8 cellular contexts compared by ENCODE assay signal in genomic region chr16:3171855-3172593, GRCh38. TPM values are rescaled to one million over a fixed set of nuclear protein-coding genes. Genes with fewer than 3 reads are reported as not detected.
DNase-seq lines count a peak whose midpoint lies in the region; ATAC-seq and TF ChIP-seq lines count a peak whose summit lies in the region.

No MANE protein-coding gene starts in this region.

- peak overlapping the region; percentile 28 for H3K4me3 ChIP-seq in GM12865 (ENCODE audit: low read depth, low read length)
- H3K4me3 ChIP-seq in NB4 (ENCODE audit: low read depth, low read length), result no peak overlapping the region

- DNase-seq in GM12865 (ENCODE audit: low read depth) (peak; percentile 86), NB4 (ENCODE audit: low read depth) (peak; percentile 54), neural crest cell (ENCODE audit: low read depth, low spot score) (no peak), osteocyte (ENCODE audit: extremely low spot score, unreplicated experiment) (no peak), medulla oblongata (ENCODE audit: extremely low spot score) (no peak), NCI-H526 treated with DMSO at 0.1 percent for 48 hours (lab: John Stamatoyannopoulos, UW) (no peak)
- DNase-seq in activated naive CD8-positive, alpha-beta T cell treated with anti-CD3 and anti-CD28 coated beads, Interleukin-2, amount 10 ng/mL, durations not matched to agents 7 days and 5 days, result peak; percentile 60

- peak; percentile 27 for ATAC-seq in activated naive CD8-positive, alpha-beta T cell treated with anti-CD3 and anti-CD28 coated beads, Interleukin-2, amount 10 ng/mL, durations not matched to agents 7 days and 5 days (ENCODE audit: low read depth)
- ATAC-seq in GM21737 (IDR thresholded peaks at IDR 0.05; ENCODE audit: unreplicated experiment), result no peak

- no peaks in the 10 kb centered on the region for H3K36me3 Mint-ChIP-seq in activated naive CD8-positive, alpha-beta T cell treated with anti-CD3 and anti-CD28 coated beads, Interleukin-2, amount 10 ng/mL, durations not matched to agents 7 days and 5 days
- no peaks in the 10 kb centered on the region for H3K36me3 Mint-ChIP-seq in neural crest cell (ENCODE audit: low read depth)
- no peaks in the 10 kb centered on the region for H3K36me3 Mint-ChIP-seq in osteocyte (ENCODE audit: unreplicated experiment)

- no peak for TF ChIP-seq POLR2A in NB4 (IDR thresholded peaks at IDR 0.05; ENCODE audit: extremely low read depth, insufficient read length)

- POLR2A ChIA-PET in activated naive CD8-positive, alpha-beta T cell treated with anti-CD3 and anti-CD28 coated beads, Interleukin-2, amount 10 ng/mL, durations not matched to agents 7 days and 5 days (lab: Charles Lee), result interaction anchor here (0.6 to 2.3 kb wide), 7 partner anchors 9 to 334 kb away, joined by 4 to 7 read pairs (median 5); partner anchors contain the start of genes OR1F1, ZNF174, ZNF213 and ZSCAN32

- peaks cover 80% of the 10 kb centered on the region for H3K27me3 Mint-ChIP-seq in activated naive CD8-positive, alpha-beta T cell treated with anti-CD3 and anti-CD28 coated beads, Interleukin-2, amount 10 ng/mL, durations not matched to agents 7 days and 5 days
- peaks cover 94% of the 10 kb centered on the region for H3K27me3 Mint-ChIP-seq in neural crest cell (ENCODE audit: low read depth)
- H3K27me3 Mint-ChIP-seq in osteocyte (ENCODE audit: unreplicated experiment), result peaks cover 36% of the 10 kb centered on the region

- peak overlapping the region; percentile 78 for H3K4me3 Mint-ChIP-seq in activated naive CD8-positive, alpha-beta T cell treated with anti-CD3 and anti-CD28 coated beads, Interleukin-2, amount 10 ng/mL, durations not matched to agents 7 days and 5 days
- H3K4me3 Mint-ChIP-seq in neural crest cell (peak overlapping the region; percentile 76), osteocyte (ENCODE audit: unreplicated experiment) (no peak overlapping the region)

- peaks cover 34% of the 10 kb centered on the region for H3K4me1 Mint-ChIP-seq in activated naive CD8-positive, alpha-beta T cell treated with anti-CD3 and anti-CD28 coated beads, Interleukin-2, amount 10 ng/mL, durations not matched to agents 7 days and 5 days
- H3K4me1 Mint-ChIP-seq in neural crest cell, result peaks cover 22% of the 10 kb centered on the region
- peaks cover 23% of the 10 kb centered on the region for H3K4me1 Mint-ChIP-seq in osteocyte (ENCODE audit: unreplicated experiment)

- no peaks in the 10 kb centered on the region for H3K9me3 Mint-ChIP-seq in activated naive CD8-positive, alpha-beta T cell treated with anti-CD3 and anti-CD28 coated beads, Interleukin-2, amount 10 ng/mL, durations not matched to agents 7 days and 5 days
- no peaks in the 10 kb centered on the region for H3K9me3 Mint-ChIP-seq in neural crest cell
- no peaks in the 10 kb centered on the region for H3K9me3 Mint-ChIP-seq in osteocyte (ENCODE audit: unreplicated experiment)

- peak overlapping the region; percentile 45 for H3K27ac Mint-ChIP-seq in activated naive CD8-positive, alpha-beta T cell treated with anti-CD3 and anti-CD28 coated beads, Interleukin-2, amount 10 ng/mL, durations not matched to agents 7 days and 5 days
- H3K27ac Mint-ChIP-seq in neural crest cell (ENCODE audit: unreplicated experiment), result no peak overlapping the region
- H3K27ac Mint-ChIP-seq in osteocyte (ENCODE audit: unreplicated experiment), result no peak overlapping the region

- no peak for TF ChIP-seq CTCF in GM12865 (IDR thresholded peaks at IDR 0.05; ENCODE audit: insufficient read depth, low read depth, low read length, missing control alignments)
- no peak for TF ChIP-seq CTCF in NB4 (IDR thresholded peaks at IDR 0.05; ENCODE audit: low read depth, low read length)
- TF ChIP-seq CTCF in neural crest cell (conservative IDR thresholded peaks at IDR 0.05), result no peak
- TF ChIP-seq CTCF in osteocyte (IDR thresholded peaks at IDR 0.05), result no peak

RNA-seq across cellular contexts. Expression of gene OR1F1, which starts 16.0 kb away (rescaled TPM):
- total RNA-seq in activated naive CD8-positive, alpha-beta T cell treated with anti-CD3 and anti-CD28 coated beads, Interleukin-2, amount 10 ng/mL, durations not matched to agents 7 days and 5 days, result not detected
- 0.35 TPM in 1 of 2 replicates, not detected in the other for total RNA-seq in neural crest cell
- not detected in 2 replicates for total RNA-seq in osteocyte

RNA-seq across cellular contexts. Expression of gene ZNF213, which starts 37.2 kb away (rescaled TPM):
- total RNA-seq in activated naive CD8-positive, alpha-beta T cell treated with anti-CD3 and anti-CD28 coated beads, Interleukin-2, amount 10 ng/mL, durations not matched to agents 7 days and 5 days, result 10 to 100 TPM; 12.9 to 13.3 TPM
- total RNA-seq in neural crest cell (14.9 and 15.9 TPM in 2 replicates), osteocyte (13.4 and 14.3 TPM in 2 replicates)

RNA-seq across cellular contexts. Expression of gene ZNF205, which starts 59.6 kb away (rescaled TPM):
- not detected for total RNA-seq in activated naive CD8-positive, alpha-beta T cell treated with anti-CD3 and anti-CD28 coated beads, Interleukin-2, amount 10 ng/mL, durations not matched to agents 7 days and 5 days
- 19.7 and 21.1 TPM in 2 replicates for total RNA-seq in neural crest cell
- 14.8 and 15.9 TPM in 2 replicates for total RNA-seq in osteocyte

Comparison
In these comparisons a context has a peak if more than half of its experiments do, and no peak if none do; other contexts are left out.
1. DNase-seq: peak in GM12865 (single experiment), NB4 (single experiment) and activated naive CD8-positive, alpha-beta T cell treated with anti-CD3 and anti-CD28 coated beads, Interleukin-2, amount 10 ng/mL, durations not matched to agents 7 days and 5 days (single experiment); none in neural crest cell (single experiment), osteocyte (single experiment), medulla oblongata (single experiment) and NCI-H526 treated with DMSO at 0.1 percent for 48 hours (single experiment).
2. RNA of gene ZNF205, which starts 59.6 kb away (total RNA-seq): 19.7 to 21.1 TPM in neural crest cell and 14.8 to 15.9 TPM in osteocyte; not detected in activated naive CD8-positive, alpha-beta T cell treated with anti-CD3 and anti-CD28 coated beads, Interleukin-2, amount 10 ng/mL, durations not matched to agents 7 days and 5 days; every median in the first group is over 10 times any median in the second.